16 cellular contexts compared by ENCODE assay signal in genomic region chr20:13718161-13718560, GRCh38.
DNase-seq lines count a peak whose midpoint lies in the region; ATAC-seq and TF ChIP-seq lines count a peak whose summit lies in the region.
"Had no signal": no experiment of that assay in that cellular context is flagged by ENCODE, and none has a peak within 500 bp of the region (broad histone marks: within the 10 kb centered on the region; RNA-seq: fewer than 3 reads in every experiment).

No MANE protein-coding gene starts in this region.

- H3K36me3 ChIP-seq in HUES6 (ENCODE audit: control insufficient read depth, insufficient read depth, low read length) (peaks cover 56% of the 10 kb centered on the region), prostate gland (no peaks in the 10 kb centered on the region)

- intact Hi-C loops in prostate gland (cut with DNase I), result no loop called here

- H3K27ac ChIP-seq in HUES6 (ENCODE audit: low read depth, low read length), result peak overlapping the region; percentile 28; the same call in 1 of the 2 replicates
- H3K27ac ChIP-seq in prostate gland, result no peak overlapping the region
- no peak overlapping the region for H3K27ac ChIP-seq in RWPE1
- H3K27ac ChIP-seq: hepatocyte, left lung had no signal

- DNase-seq in stimulated activated CD4-positive, alpha-beta T cell treated with anti-CD3 and anti-CD28 coated beads, Interleukin-15, amount 100 ng/mL, for 24 hours, result no peak
- DNase-seq in prostate gland (ENCODE audit: low spot score) (no peak), RWPE1 (ENCODE audit: low spot score) (no peak)
- DNase-seq in stimulated activated CD4-positive, alpha-beta T cell treated with anti-CD3 and anti-CD28 coated beads, Interleukin-4, amount 100 ng/mL, for 1 hour, result no peak
- DNase-seq: activated naive CD8-positive, alpha-beta T cell treated with anti-CD3 and anti-CD28 coated beads, Interleukin-2, amount 50 U/mL, for 24 hours; activated T-cell treated with anti-CD3 and anti-CD28 coated beads, Interleukin-2, amount 50 U/mL, for 24 hours; left lung; natural killer cell; NCI-H2081 had no signal

- TF ChIP-seq CTCF in prostate gland (IDR thresholded peaks at IDR 0.05) (no peak), RWPE1 (conservative IDR thresholded peaks at IDR 0.05; ENCODE audit: low read depth) (no peak)

- peak; percentile 21 for ATAC-seq in GM18858 (IDR thresholded peaks at IDR 0.05; ENCODE audit: unreplicated experiment)
- peak; percentile 7 for ATAC-seq in GM21526 (IDR thresholded peaks at IDR 0.05; ENCODE audit: low FRiP score, unreplicated experiment)
- peak; percentile 39 for ATAC-seq in HG02973 (IDR thresholded peaks at IDR 0.05; ENCODE audit: unreplicated experiment)
- ATAC-seq: activated CD4-positive, CD25-positive, alpha-beta regulatory T cell treated with anti-CD3 and anti-CD28 coated beads, Interleukin-2, amount 50 U/mL, for 24 hours; activated naive CD8-positive, alpha-beta T cell treated with anti-CD3 and anti-CD28 coated beads, Interleukin-2, amount 50 U/mL, for 24 hours; esophagus mucosa; left lung; natural killer cell had no signal

- no peak for TF ChIP-seq POLR2A in prostate gland (IDR thresholded peaks at IDR 0.05)

- POLR2A ChIA-PET in RWPE1 (lab: Yijun Ruan, JAX; ENCODE audit: low non-redundant PET), result no interaction called here

- H3K4me1 ChIP-seq in HUES6 (ENCODE audit: control insufficient read depth, insufficient read depth, low read length) (no peaks in the 10 kb centered on the region; the same call in 1 of the 2 replicates), prostate gland (replicated peaks) (no peaks in the 10 kb centered on the region)

- H3K4me3 ChIP-seq in HUES6 (ENCODE audit: low read depth, low read length) (no peak overlapping the region), prostate gland (no peak overlapping the region)
- H3K4me3 ChIP-seq: hepatocyte, left lung had no signal

- H3K9me3 ChIP-seq in HUES6 (ENCODE audit: control insufficient read depth, insufficient read depth, low read depth, low read length) (no peaks in the 10 kb centered on the region), prostate gland (no peaks in the 10 kb centered on the region)
- H3K9me3 ChIP-seq: left lung had no signal

- H3K27me3 ChIP-seq in HUES6 (ENCODE audit: control insufficient read depth, insufficient read depth, low read length) (no peaks in the 10 kb centered on the region), prostate gland (replicated peaks; ENCODE audit: insufficient read depth) (no peaks in the 10 kb centered on the region)
- H3K27me3 ChIP-seq: hepatocyte, left lung had no signal

- 91% methylated on average over 2 of the region's 2 CpGs for WGBS in prostate gland

- H3K9ac ChIP-seq in HUES6 (ENCODE audit: low read length), result no peak overlapping the region

- CTCF ChIA-PET in RWPE1 (lab: Yijun Ruan, JAX), result no interaction called here
